ENCODE assay signal across 10 cellular contexts in the genomic region with DNA sequence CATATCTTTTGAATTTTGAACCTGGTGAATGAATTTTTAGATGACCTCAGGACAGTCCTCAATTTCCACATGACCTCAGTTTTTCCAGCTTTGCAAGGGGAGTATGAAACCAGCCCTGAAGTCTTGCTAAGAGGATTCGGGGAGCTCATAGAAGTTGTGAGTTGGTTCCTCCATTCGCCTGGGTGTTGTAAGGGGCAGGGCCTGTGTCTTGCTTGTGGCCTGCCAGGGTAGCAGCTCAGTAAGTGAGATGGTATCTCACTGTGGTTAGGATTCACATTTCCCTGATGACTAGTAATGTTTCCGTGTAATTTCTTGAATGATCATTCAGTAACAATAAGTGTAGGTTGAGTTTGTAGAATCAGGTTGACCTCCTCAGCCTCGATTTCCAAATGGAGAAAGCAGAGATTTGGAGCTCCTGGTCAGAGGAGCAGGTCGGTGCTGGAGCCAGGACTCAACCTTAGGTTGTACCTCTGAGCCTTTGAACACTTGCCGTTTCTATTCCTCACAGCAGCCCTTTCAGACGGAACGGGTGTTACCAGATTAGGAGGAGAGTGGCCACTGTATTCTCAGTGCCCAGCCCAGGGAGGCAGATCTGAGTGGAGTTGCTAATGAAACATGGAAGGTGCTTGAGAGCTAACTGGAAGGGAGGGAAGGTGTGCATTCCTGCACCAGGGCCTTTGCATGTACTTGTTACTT. TPM values are rescaled to one million over a fixed set of nuclear protein-coding genes. Genes with fewer than 3 reads are reported as not detected.
DNase-seq lines count a peak whose midpoint lies in the region; ATAC-seq and TF ChIP-seq lines count a peak whose summit lies in the region.
"Had no signal": no experiment of that assay in that cellular context is flagged by ENCODE, and none has a peak within 500 bp of the region (broad histone marks: within the 10 kb centered on the region; RNA-seq: fewer than 3 reads in every experiment).

No MANE protein-coding gene starts in this region.

- H4K91ac ChIP-seq in neuronal stem cell (ENCODE audit: low read depth, low read length, poor library complexity) = no peak overlapping the region

- H3K4me1 ChIP-seq in HEK293 (ENCODE audit: control insufficient read depth, insufficient read depth, low read length) (no peaks in the 10 kb centered on the region), neuronal stem cell (ENCODE audit: control insufficient read depth in 2 of 2, insufficient read depth in 1 of 2, low read depth in 1 of 2, low read length in 2 of 2) (peaks cover 0 to 2% of the 10 kb centered on the region in 2 donors)
- H3K4me1 ChIP-seq: uterus had no signal

- no peak overlapping the region for H2BK5ac ChIP-seq in neuronal stem cell (ENCODE audit: low read length)

- no peak overlapping the region for H2BK120ac ChIP-seq in neuronal stem cell (ENCODE audit: low read depth, low read length)

- WGBS in neuronal stem cell (ENCODE audit: extremely low coverage in 2 of 2, insufficient read length in 2 of 2, insufficient replicate concordance in 1 of 2), 2 donors = no CpG with 5 or more reads among the region's 8 CpGs

- H3K9me3 ChIP-seq in HEK293 (ENCODE audit: control insufficient read depth, insufficient read depth, low read depth, low read length) (no peaks in the 10 kb centered on the region), neuronal stem cell (replicated peaks in 1 of 2; ENCODE audit: control insufficient read depth in 2 of 2, insufficient read depth in 1 of 2, low read depth in 1 of 2, low read length in 2 of 2) (no peaks in the 10 kb centered on the region)
- H3K9me3 ChIP-seq: uterus had no signal

- H2AFZ ChIP-seq in neuronal stem cell (ENCODE audit: low read length) = no peak overlapping the region

- peaks cover 6% of the 10 kb centered on the region for H3K4me1 Mint-ChIP-seq in chondrocyte (ENCODE audit: low read depth)

- H3K27ac Mint-ChIP-seq in chondrocyte (ENCODE audit: unreplicated experiment) = peak overlapping the region; percentile 66

- POLR2A ChIA-PET in HEK293 (lab: Yijun Ruan, JAX) = interaction anchor here (0.7 to 1.5 kb wide), 4 partner anchors 9 to 27 kb away, joined by 3 to 6 read pairs (median 4); partner anchors contain the start of genes IER2 and STX10

- H3K4ac ChIP-seq in neuronal stem cell (ENCODE audit: low read length) = no peak overlapping the region

- no peaks in the 10 kb centered on the region for H3K27me3 Mint-ChIP-seq in chondrocyte (ENCODE audit: low read depth)

- DNase-seq in activated CD4-positive, alpha-beta T cell treated with anti-CD3 and anti-CD28 coated beads for 48 hours = peak; percentile 82
- DNase-seq in chondrocyte (ENCODE audit: low spot score) = no peak
- peak; percentile 58 to 72 (median 64) for DNase-seq in stimulated activated CD4-positive, alpha-beta T cell treated with anti-CD3 and anti-CD28 coated beads, Interleukin-12 subunit alpha, Interleukin-12 subunit beta, amount 100 ng/mL, for 48 hours (ENCODE audit: low read depth in 2 of 3, low spot score in 1 of 3)
- no peak for DNase-seq in NCI-H1092 (lab: John Stamatoyannopoulos, UW)
- no peak for DNase-seq in neuronal stem cell (ENCODE audit: low spot score)
- DNase-seq: NCI-H69, uterus had no signal

- no peaks in the 10 kb centered on the region for H3K9me3 Mint-ChIP-seq in chondrocyte (ENCODE audit: low read depth)

- H3K27ac ChIP-seq in HEK293 (ENCODE audit: extremely low read depth, low read depth, low read length) (no peak overlapping the region; the same call in 1 of the 2 replicates), neuronal stem cell (replicated peaks; ENCODE audit: low read length) (no peak overlapping the region)
- H3K27ac ChIP-seq: uterus had no signal

- peaks cover 47% of the 10 kb centered on the region for H3K79me1 ChIP-seq in neuronal stem cell (ENCODE audit: low read depth, low read length)

- no peak overlapping the region for H3K4me2 ChIP-seq in neuronal stem cell (ENCODE audit: insufficient read depth, low read length, poor library complexity, severe bottlenecking)

- H3K14ac ChIP-seq in neuronal stem cell (ENCODE audit: low read length) = no peak overlapping the region

- no peak overlapping the region for H3K9ac ChIP-seq in neuronal stem cell (ENCODE audit: low read depth, low read length, poor library complexity)

- H3K36me3 ChIP-seq in HEK293 (ENCODE audit: control insufficient read depth in 2 of 2, insufficient read depth in 1 of 2, low read length in 2 of 2) (peaks cover 7 to 55% of the 10 kb centered on the region in 2 experiments; a peak in 2 of 3 replicates), neuronal stem cell (replicated peaks in 1 of 2; ENCODE audit: control insufficient read depth in 2 of 2, insufficient read depth in 2 of 2, low read length in 2 of 2) (peaks cover 38 to 76% of the 10 kb centered on the region in 2 donors)
- H3K36me3 ChIP-seq: uterus had no signal

- H3K36me3 Mint-ChIP-seq in chondrocyte (ENCODE audit: low read depth) = peaks cover 8% of the 10 kb centered on the region

- no peak overlapping the region for H3K4me3 Mint-ChIP-seq in chondrocyte (ENCODE audit: unreplicated experiment)

- H3K18ac ChIP-seq in neuronal stem cell (ENCODE audit: low read length) = no peak overlapping the region

- no peak overlapping the region for H2AK5ac ChIP-seq in neuronal stem cell (ENCODE audit: low read depth, low read length)

- no peak overlapping the region for H2BK15ac ChIP-seq in neuronal stem cell (ENCODE audit: low read length)

- no peak for ATAC-seq in HG02938 (IDR thresholded peaks at IDR 0.05; ENCODE audit: unreplicated experiment)
- ATAC-seq in HG03520 (IDR thresholded peaks at IDR 0.05; ENCODE audit: unreplicated experiment) = no peak

- CTCF ChIA-PET in HEK293 (lab: Yijun Ruan, JAX) = interaction anchor here (0.6 to 1.6 kb wide), 3 partner anchors 10 to 1826 kb away, joined by 3 to 5 read pairs (median 3); no protein-coding TSS in a partner anchor

- H4K8ac ChIP-seq in neuronal stem cell (ENCODE audit: low read depth, low read length) = no peak overlapping the region

- H3K23ac ChIP-seq in neuronal stem cell (ENCODE audit: low read depth, low read length, poor library complexity) = no peak overlapping the region

- no peak overlapping the region for H2BK12ac ChIP-seq in neuronal stem cell (ENCODE audit: low read length)

- no peak for TF ChIP-seq CTCF in HEK293 (tag by site-specific recombination; IDR thresholded peaks at IDR 0.05)
- no peak for TF ChIP-seq CTCF in chondrocyte (IDR thresholded peaks at IDR 0.05)

- no peaks in the 10 kb centered on the region for H3K27me3 ChIP-seq in neuronal stem cell (ENCODE audit: control insufficient read depth in 3 of 3, insufficient read depth in 3 of 3, low read depth in 1 of 3, low read length in 3 of 3)
- H3K27me3 ChIP-seq: uterus had no signal

- no peak overlapping the region for H3K4me3 ChIP-seq in HEK293 (ENCODE audit: low read depth, low read length)
- H3K4me3 ChIP-seq in neuronal stem cell (ENCODE audit: low read length in 2 of 2) = no peak overlapping the region
- H3K4me3 ChIP-seq: uterus had no signal

TF ChIP-seq in HEK293, 187 proteins besides CTCF, POLR2A, EP300 and RAD21:
- peak; percentile 86 for TF ChIP-seq ZNF623 (tag by site-specific recombination; IDR thresholded peaks at IDR 0.05)
- no peak for TF ChIP-seq SALL2 (tag by site-specific recombination; IDR thresholded peaks at IDR 0.05; ENCODE audit: borderline replicate concordance)
TF ChIP-seq in HEK293: peak in this region for 1.

RNA-seq across cellular contexts. Expression of gene NACC1, which starts 14.6 kb away (rescaled TPM):
- total RNA-seq in chondrocyte = 45.2 to 49.5 TPM (median 47.3 TPM) in 3 replicates
- 123 TPM for polyA plus RNA-seq in neuronal stem cell (2013, experiment 1 of 2)
- polyA plus RNA-seq in neuronal stem cell (2013, experiment 2 of 2) = 121 TPM

RNA-seq across cellular contexts. Expression of gene TRMT1, which starts 16.1 kb away (rescaled TPM):
- total RNA-seq in chondrocyte = 25.4 to 35.8 TPM (median 28.9 TPM) in 3 replicates
- polyA plus RNA-seq in neuronal stem cell (2013, experiment 1 of 2) = 22.9 TPM
- 24.4 TPM for polyA plus RNA-seq in neuronal stem cell (2013, experiment 2 of 2)

RNA-seq across cellular contexts. Expression of gene STX10, which starts 17.6 kb away (rescaled TPM):
- total RNA-seq in chondrocyte = 42.9 to 53.0 TPM (median 45.6 TPM) in 3 replicates
- 35.3 TPM for polyA plus RNA-seq in neuronal stem cell (2013, experiment 1 of 2)
- 33.1 TPM for polyA plus RNA-seq in neuronal stem cell (2013, experiment 2 of 2)

RNA-seq across cellular contexts. Expression of gene IER2, which starts 17.6 kb away (rescaled TPM):
- 38.4 to 67.1 TPM (median 58.5 TPM) in 3 replicates for total RNA-seq in chondrocyte
- polyA plus RNA-seq in neuronal stem cell (2013, experiment 1 of 2) = 64.6 TPM
- 64.5 TPM for polyA plus RNA-seq in neuronal stem cell (2013, experiment 2 of 2)

RNA-seq across cellular contexts. Expression of gene LYL1, which starts 30.0 kb away (rescaled TPM):
- 0.38 to 0.47 TPM in 2 of 3 replicates, not detected in the other for total RNA-seq in chondrocyte
- 1.1 TPM for polyA plus RNA-seq in neuronal stem cell (2013, experiment 1 of 2)
- polyA plus RNA-seq in neuronal stem cell (2013, experiment 2 of 2) = 1.1 TPM

Comparison
In these comparisons a context has a peak if more than half of its experiments do, and no peak if none do; other contexts are left out.
1. DNase-seq: peak in activated CD4-positive, alpha-beta T cell treated with anti-CD3 and anti-CD28 coated beads for 48 hours (single experiment) and stimulated activated CD4-positive, alpha-beta T cell treated with anti-CD3 and anti-CD28 coated beads, Interleukin-12 subunit alpha, Interleukin-12 subunit beta, amount 100 ng/mL, for 48 hours (3 of 3); none in chondrocyte (single experiment), NCI-H1092 (single experiment) and neuronal stem cell (single experiment).